17 cellular contexts compared by ENCODE assay signal in the genomic region with DNA sequence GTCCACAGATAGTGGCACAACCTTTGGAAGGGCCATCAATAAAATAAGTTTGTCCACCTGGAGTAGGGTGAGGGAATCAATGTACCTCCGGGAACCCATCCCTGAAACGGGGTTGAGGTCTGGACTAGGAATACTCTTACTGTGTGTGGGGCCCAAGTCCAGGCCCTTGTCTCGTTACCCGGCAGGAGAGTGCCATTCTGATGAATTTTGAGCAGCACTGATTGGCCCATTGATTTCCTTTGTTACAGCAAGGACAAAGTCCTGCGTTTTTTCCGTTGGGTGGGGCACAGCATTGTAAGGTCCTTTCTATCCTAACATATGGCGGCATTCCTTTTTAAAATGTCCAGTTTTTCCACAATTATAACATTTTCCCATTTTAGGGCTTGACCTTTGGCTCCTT.
A peak's percentile ranks its signal among the peaks of the same experiment; 100 is the strongest.
DNase-seq lines count a peak whose midpoint lies in the region; ATAC-seq, FAIRE-seq and TF ChIP-seq lines count a peak whose summit lies in the region.
"Had no signal": no experiment of that assay in that cellular context is flagged by ENCODE, and none has a peak within 500 bp of the region (broad histone marks: within the 10 kb centered on the region; RNA-seq: fewer than 3 reads in every experiment).

No MANE protein-coding gene starts in this region.

- no peak overlapping the region for H2AFZ ChIP-seq in HepG2 (ENCODE audit: low read length)

- no peaks in the 10 kb centered on the region for H3K4me1 ChIP-seq in endodermal cell (ENCODE audit: control insufficient read depth, insufficient read depth, low read length)
- H3K4me1 ChIP-seq in HepG2 (ENCODE audit: insufficient read depth, low read length), result peaks cover 16% of the 10 kb centered on the region
- H3K4me1 ChIP-seq: BLaER1 treated with 17β-estradiol and CSF1 and Interleukin-3, amounts not matched to agents 10 nM and 100 nM had no signal

- H3K27me3 ChIP-seq in endodermal cell (ENCODE audit: control insufficient read depth, insufficient read depth, low read length, poor library complexity, severe bottlenecking), result no peaks in the 10 kb centered on the region
- no peaks in the 10 kb centered on the region for H3K27me3 ChIP-seq in HepG2 (ENCODE audit: control insufficient read depth in 1 of 2, insufficient read depth in 2 of 2, low read length in 2 of 2)
- H3K27me3 ChIP-seq: BLaER1 treated with 17β-estradiol and CSF1 and Interleukin-3, amounts not matched to agents 10 nM and 100 nM had no signal

- H3K36me3 Mint-ChIP-seq in endodermal cell (ENCODE audit: low read depth) (peaks cover 9% of the 10 kb centered on the region), progenitor cell of endocrine pancreas (ENCODE audit: insufficient read depth) (no peaks in the 10 kb centered on the region)
- H3K36me3 Mint-ChIP-seq: CD4-positive, CD25-positive, alpha-beta regulatory T cell had no signal

- ATAC-seq in HepG2 (peak; percentile 94), GM18505 (IDR thresholded peaks at IDR 0.05; ENCODE audit: unreplicated experiment) (no peak), GM19035 (IDR thresholded peaks at IDR 0.05; ENCODE audit: unreplicated experiment) (no peak)
- ATAC-seq: GM12878, HCT116 had no signal

- TF ChIP-seq RAD21 in HepG2 (CRISPR knock-in tag; IDR thresholded peaks at IDR 0.05), result no peak

- in situ Hi-C loops in HepG2 (cut with HindIII; ENCODE audit: extremely low pct_ligation_motif_present, low pct_unique_long_range_greater_than_20kb) (no loop called here), GM13976 (cut with MboI; ENCODE audit: low sequenced_read_pairs, unreplicated experiment) (no loop called here)

- POLR2A ChIA-PET in HepG2 (lab: Yijun Ruan, JAX), result no interaction called here

- TF ChIP-seq EP300 in HepG2 (IDR thresholded peaks at IDR 0.05; ENCODE audit: low read depth in 2 of 2, low read length in 2 of 2) (no peak), HepG2 (CRISPR knock-in tag; IDR thresholded peaks at IDR 0.05; ENCODE audit: borderline replicate concordance) (no peak)

- H4K20me1 ChIP-seq in HepG2 (ENCODE audit: insufficient read depth, low read length), result no peaks in the 10 kb centered on the region
- H4K20me1 ChIP-seq: BLaER1 treated with 17β-estradiol and CSF1 and Interleukin-3, amounts not matched to agents 10 nM and 100 nM had no signal

- H3K4me3 Mint-ChIP-seq in endodermal cell (no peak overlapping the region), progenitor cell of endocrine pancreas (ENCODE audit: low read depth) (no peak overlapping the region)
- H3K4me3 Mint-ChIP-seq: CD4-positive, CD25-positive, alpha-beta regulatory T cell; IgD-negative memory B cell had no signal

- no TSS peak for BruUV-seq in HepG2 (replicated peaks; lab: Mats Ljungman, UMichigan)

- FAIRE-seq in HepG2 (lab: Jason Lieb, UNC), result no peak
- FAIRE-seq: GM12878, H54 had no signal

- no peak overlapping the region for H3K27ac Mint-ChIP-seq in endodermal cell
- peak overlapping the region; percentile 85 for H3K27ac Mint-ChIP-seq in progenitor cell of endocrine pancreas
- H3K27ac Mint-ChIP-seq: CD4-positive, CD25-positive, alpha-beta regulatory T cell; IgD-negative memory B cell had no signal

- CTCF ChIA-PET in HepG2 (lab: Yijun Ruan, JAX; ENCODE audit: low intra/inter-chr PET ratio, low total read pairs), result no interaction called here

- H3K27ac ChIP-seq in endodermal cell (ENCODE audit: low read depth, low read length) (no peak overlapping the region), HepG2 (ENCODE audit: extremely low read length, insufficient read depth, low read length) (no peak overlapping the region)
- H3K27ac ChIP-seq: BLaER1 treated with 17β-estradiol and CSF1 and Interleukin-3, amounts not matched to agents 10 nM and 100 nM; HL-60 had no signal

- H3K36me3 ChIP-seq in endodermal cell (ENCODE audit: control insufficient read depth, insufficient read depth, low read length), result no peaks in the 10 kb centered on the region
- no peaks in the 10 kb centered on the region for H3K36me3 ChIP-seq in HepG2 (replicated peaks in 1 of 2; ENCODE audit: control insufficient read depth in 1 of 2, insufficient read depth in 2 of 2, low read length in 2 of 2)
- H3K36me3 ChIP-seq: BLaER1 treated with 17β-estradiol and CSF1 and Interleukin-3, amounts not matched to agents 10 nM and 100 nM had no signal

- H3K9me3 ChIP-seq in endodermal cell (ENCODE audit: control insufficient read depth, low read length), result peaks cover 74% of the 10 kb centered on the region
- H3K9me3 ChIP-seq in HepG2 (ENCODE audit: low read length), result no peaks in the 10 kb centered on the region
- H3K9me3 ChIP-seq: BLaER1 treated with 17β-estradiol and CSF1 and Interleukin-3, amounts not matched to agents 10 nM and 100 nM had no signal

- 90 to 93% methylated on average over 7 of the region's 7 CpGs for WGBS in endodermal cell (ENCODE audit: insufficient coverage in 1 of 2, insufficient read length in 1 of 2), 2 experiments
- WGBS in HepG2 (ENCODE audit: low lambda C conversion rate), result 10% methylated on average over 4 of the region's 7 CpGs

- H3K9ac ChIP-seq in endodermal cell (ENCODE audit: extremely low read depth, low read length, poor library complexity, severe bottlenecking) (no peak overlapping the region), HepG2 (ENCODE audit: insufficient read depth, low read depth, low read length) (no peak overlapping the region)
- H3K9ac ChIP-seq: BLaER1 treated with 17β-estradiol and CSF1 and Interleukin-3, amounts not matched to agents 10 nM and 100 nM had no signal

- TF ChIP-seq POLR2A in HepG2 (IDR thresholded peaks at IDR 0.05; ENCODE audit: insufficient read depth in 1 of 2, low read depth in 2 of 2, low read length in 2 of 2) (no peak), GM18505 (IDR thresholded peaks at IDR 0.05; ENCODE audit: borderline replicate concordance, extremely low read depth, insufficient read depth, insufficient read length) (no peak)

- no peak for TF ChIP-seq CTCF in endodermal cell (conservative IDR thresholded peaks at IDR 0.05)
- TF ChIP-seq CTCF in HepG2 (CRISPR knock-in tag; IDR thresholded peaks at IDR 0.05), result no peak
- TF ChIP-seq CTCF in progenitor cell of endocrine pancreas (IDR thresholded peaks at IDR 0.05; ENCODE audit: unreplicated experiment), result no peak
- TF ChIP-seq CTCF in GM13976 (IDR thresholded peaks at IDR 0.05; ENCODE audit: borderline replicate concordance, control extremely low read depth, extremely low read depth, insufficient read depth, missing control alignments), result no peak

- DNase-seq in HuH-7 (ENCODE audit: low spot score) (peak; percentile 10), endodermal cell (no peak), HepG2 (ENCODE audit: low spot score) (peak; percentile 12), progenitor cell of endocrine pancreas (ENCODE audit: low spot score, unreplicated experiment) (no peak), NCI-H345 (lab: John Stamatoyannopoulos, UW) (no peak), GM13976 (ENCODE audit: low spot score) (no peak)
- DNase-seq: ACHN; CD4-positive, CD25-positive, alpha-beta regulatory T cell; DMS79 had no signal

- H3K27me3 Mint-ChIP-seq in endodermal cell (ENCODE audit: insufficient read depth) (no peaks in the 10 kb centered on the region), progenitor cell of endocrine pancreas (no peaks in the 10 kb centered on the region)

- H3K4me2 ChIP-seq in HepG2 (ENCODE audit: low read depth, low read length), result no peak overlapping the region; the same call in 1 of the 2 replicates
- H3K4me2 ChIP-seq: BLaER1 treated with 17β-estradiol and CSF1 and Interleukin-3, amounts not matched to agents 10 nM and 100 nM had no signal

- H3K9me3 Mint-ChIP-seq in endodermal cell, result peaks cover 58% of the 10 kb centered on the region
- H3K9me3 Mint-ChIP-seq in progenitor cell of endocrine pancreas (ENCODE audit: low read depth), result peaks cover 8% of the 10 kb centered on the region

- intact Hi-C loops in HepG2 (cut with micrococcal nuclease; ENCODE audit: unreplicated experiment), result no loop called here

- H3K4me1 Mint-ChIP-seq in endodermal cell (peaks cover 2% of the 10 kb centered on the region), progenitor cell of endocrine pancreas (ENCODE audit: low read depth) (peaks cover 24% of the 10 kb centered on the region)
- H3K4me1 Mint-ChIP-seq: CD4-positive, CD25-positive, alpha-beta regulatory T cell had no signal

- peak overlapping the region; percentile 50 for H3K4me3 ChIP-seq in endodermal cell (ENCODE audit: low read length)
- no peak overlapping the region for H3K4me3 ChIP-seq in HepG2 (replicated peaks in 1 of 3; ENCODE audit: insufficient read depth in 1 of 3, low read depth in 2 of 3, low read length in 3 of 3)
- H3K4me3 ChIP-seq: BLaER1 treated with 17β-estradiol and CSF1 and Interleukin-3, amounts not matched to agents 10 nM and 100 nM; GM12878 had no signal

- H3K79me2 ChIP-seq in HepG2 (ENCODE audit: insufficient read depth, low read length), result no peaks in the 10 kb centered on the region

TF ChIP-seq in HepG2, 621 proteins besides CTCF, POLR2A, EP300 and RAD21 (continues in another document):
- TF ChIP-seq ZNF569 (CRISPR knock-in tag; IDR thresholded peaks at IDR 0.05; ENCODE audit: borderline replicate concordance) (no peak), MTF1 (CRISPR knock-in tag; IDR thresholded peaks at IDR 0.05) (no peak), NPAS2 (CRISPR knock-in tag; IDR thresholded peaks at IDR 0.05; ENCODE audit: borderline replicate concordance) (no peak), SOX5 (CRISPR knock-in tag; IDR thresholded peaks at IDR 0.05; ENCODE audit: borderline replicate concordance) (peak; percentile 70), ARNT2 (CRISPR knock-in tag; IDR thresholded peaks at IDR 0.05; ENCODE audit: low read depth) (no peak), ZMYM3 (CRISPR knock-in tag; IDR thresholded peaks at IDR 0.05) (peak; percentile 20; the same call in 1 of the 2 replicates), SOX13 (IDR thresholded peaks at IDR 0.05) (peak; percentile 67; the same call in 1 of the 2 replicates), SOX13 (CRISPR knock-in tag; conservative IDR thresholded peaks at IDR 0.05 in 1 of 2, IDR thresholded peaks at IDR 0.05 in 1 of 2) (peak in 1 of 2 experiments; percentile 66; a peak in 2 of 4 replicates), NONO (IDR thresholded peaks at IDR 0.05) (no peak), NONO (CRISPR knock-in tag; conservative IDR thresholded peaks at IDR 0.05) (no peak), ZNF33B (CRISPR knock-in tag; IDR thresholded peaks at IDR 0.05) (no peak), ZNF446 (CRISPR knock-in tag; IDR thresholded peaks at IDR 0.05) (no peak), ZMYM4 (CRISPR knock-in tag; IDR thresholded peaks at IDR 0.05) (0 out of 2 replicates have a peak, but pooled peaks have one; percentile 41), HNF4G (IDR thresholded peaks at IDR 0.05; ENCODE audit: borderline replicate concordance, low read depth, low read length) (peak; percentile 35; the same call in 1 of the 2 replicates), HNF4G (CRISPR knock-in tag; IDR thresholded peaks at IDR 0.05; ENCODE audit: borderline replicate concordance, low read depth) (no peak), CENPT (CRISPR knock-in tag; IDR thresholded peaks at IDR 0.05; ENCODE audit: low read depth) (no peak), HNF4A (CRISPR knock-in tag; IDR thresholded peaks at IDR 0.05) (peak; percentile 45), TCF7L2 (IDR thresholded peaks at IDR 0.05; ENCODE audit: low read depth, low read length) (no peak), ZNF24 (IDR thresholded peaks at IDR 0.05) (no peak)

Comparison
In these comparisons a context has a peak if more than half of its experiments do, and no peak if none do; other contexts are left out.
1. DNase-seq: peak in HuH-7 (single experiment) and HepG2 (single experiment); none in endodermal cell (single experiment), progenitor cell of endocrine pancreas (single experiment), NCI-H345 (single experiment) and GM13976 (single experiment).